ENCODE assay signal across 8 cellular contexts in genomic region chr5:65928341-65928752, GRCh38. TPM values are rescaled to one million over a fixed set of nuclear protein-coding genes. Genes with fewer than 3 reads are reported as not detected.
A peak's percentile ranks its signal among the peaks of the same experiment; 100 is the strongest.
DNase-seq lines count a peak whose midpoint lies in the region; ATAC-seq and TF ChIP-seq lines count a peak whose summit lies in the region.

No MANE protein-coding gene starts in this region.

- BruUV-seq in A673 (replicated peaks; lab: Mats Ljungman, UMichigan) = no TSS peak

- CTCF ChIA-PET in A673 (lab: Charles Lee) = no interaction called here

- H3K27ac Mint-ChIP-seq in HFFc6 = peak overlapping the region; percentile 96

- H3K27ac ChIP-seq in A673 (ENCODE audit: low read depth, low read length, poor library complexity, severe bottlenecking) (peak overlapping the region; percentile 96), breast epithelium (no peak overlapping the region)

- peaks cover 58% of the 10 kb centered on the region for H3K36me3 Mint-ChIP-seq in HFFc6 (ENCODE audit: low read depth)

- POLR2A ChIA-PET in A673 (lab: Charles Lee; ENCODE audit: low non-redundant PET) = no interaction called here

- H3K36me3 ChIP-seq in A673 (ENCODE audit: insufficient read depth, low read length, poor library complexity, severe bottlenecking) (no peaks in the 10 kb centered on the region), breast epithelium (no peaks in the 10 kb centered on the region)

- H3K9me3 ChIP-seq in A673 (ENCODE audit: low read depth, low read length, poor library complexity, severe bottlenecking) = no peaks in the 10 kb centered on the region
- H3K9me3 ChIP-seq in breast epithelium = no peaks in the 10 kb centered on the region

- H3K9me3 Mint-ChIP-seq in HFFc6 = no peaks in the 10 kb centered on the region; the same call in 1 of the 2 replicates

- peak overlapping the region; percentile 73 for H3K4me3 ChIP-seq in A673 (ENCODE audit: low read depth, low read length, poor library complexity, severe bottlenecking)
- H3K4me3 ChIP-seq in breast epithelium = peak overlapping the region; percentile 84 to 96 (median 94)

- peaks cover 54% of the 10 kb centered on the region for H3K4me1 Mint-ChIP-seq in HFFc6 (ENCODE audit: low read depth)

- H3K4me3 Mint-ChIP-seq in HFFc6 = peak overlapping the region; percentile 94

- intact Hi-C loops in A673 (cut with micrococcal nuclease; ENCODE audit: unreplicated experiment) (loop anchor here (5.0 kb wide), 1 partner anchor 214 kb away; the partner anchor contains the start of gene SREK1), breast epithelium (cut with DNase I; ENCODE audit: low total_unique reads) (no loop called here)

- H3K27me3 Mint-ChIP-seq in HFFc6 (ENCODE audit: insufficient read depth) = peaks cover 4% of the 10 kb centered on the region

- TF ChIP-seq POLR2A in breast epithelium (IDR thresholded peaks at IDR 0.05) = no peak

- ATAC-seq in HG02970 (IDR thresholded peaks at IDR 0.05; ENCODE audit: low FRiP score, unreplicated experiment) (no peak), GM21723 (IDR thresholded peaks at IDR 0.05; ENCODE audit: unreplicated experiment) (no peak)

- DNase-seq in A673 (ENCODE audit: low spot score) (peak; percentile 4), HFFc6 (no peak), breast epithelium (ENCODE audit: low spot score in 2 of 2) (no peak), midbrain (lab: John Stamatoyannopoulos, UW) (peak; percentile 35), NK-92 (lab: John Stamatoyannopoulos, UW; ENCODE audit: unreplicated experiment) (no peak), amygdala (lab: John Stamatoyannopoulos, UW) (no peak)

- TF ChIP-seq CTCF in A673 (conservative IDR thresholded peaks at IDR 0.05; ENCODE audit: low read depth, low read length) (no peak), HFFc6 (IDR thresholded peaks at IDR 0.05) (no peak), breast epithelium (IDR thresholded peaks at IDR 0.05) (no peak)

- H3K27me3 ChIP-seq in A673 (replicated peaks; ENCODE audit: insufficient read depth, low read depth, low read length, poor library complexity) = no peaks in the 10 kb centered on the region
- no peaks in the 10 kb centered on the region for H3K27me3 ChIP-seq in breast epithelium

- H3K4me1 ChIP-seq in A673 (ENCODE audit: insufficient read depth, low read length, poor library complexity, severe bottlenecking) (peaks cover 7% of the 10 kb centered on the region), breast epithelium (peaks cover 0 to 8% of the 10 kb centered on the region in 2 donors)

RNA-seq across cellular contexts. Expression of gene ERBIN, which starts 2.0 kb away (rescaled TPM):
- total RNA-seq in A673 (2021) (47.5 and 51.4 TPM in 2 replicates), breast epithelium (100 to 1,000 TPM in 1 of 3 donors, 10 to 100 TPM in 2; 63.5 to 131 (median 97.7) TPM)
- total RNA-seq in HFFc6 (2021; fragmentation: NEBNext Ultra II Directional; extraction: Animal tissue kit (Norgen Biotek cat#: 25700)) = 100 to 1,000 TPM in 5 of 6 experiments, 10 to 100 TPM in 1; 97.5 to 127 (median 114) TPM

Comparison
In these comparisons a context has a peak if more than half of its experiments do, and no peak if none do; other contexts are left out.
1. DNase-seq: peak in A673 (single experiment) and midbrain (single experiment); none in HFFc6 (single experiment), breast epithelium (0 of 2), NK-92 (single experiment) and amygdala (0 of 56).